Comparison of ENCODE assay signal across 10 cellular contexts in the genomic region with DNA sequence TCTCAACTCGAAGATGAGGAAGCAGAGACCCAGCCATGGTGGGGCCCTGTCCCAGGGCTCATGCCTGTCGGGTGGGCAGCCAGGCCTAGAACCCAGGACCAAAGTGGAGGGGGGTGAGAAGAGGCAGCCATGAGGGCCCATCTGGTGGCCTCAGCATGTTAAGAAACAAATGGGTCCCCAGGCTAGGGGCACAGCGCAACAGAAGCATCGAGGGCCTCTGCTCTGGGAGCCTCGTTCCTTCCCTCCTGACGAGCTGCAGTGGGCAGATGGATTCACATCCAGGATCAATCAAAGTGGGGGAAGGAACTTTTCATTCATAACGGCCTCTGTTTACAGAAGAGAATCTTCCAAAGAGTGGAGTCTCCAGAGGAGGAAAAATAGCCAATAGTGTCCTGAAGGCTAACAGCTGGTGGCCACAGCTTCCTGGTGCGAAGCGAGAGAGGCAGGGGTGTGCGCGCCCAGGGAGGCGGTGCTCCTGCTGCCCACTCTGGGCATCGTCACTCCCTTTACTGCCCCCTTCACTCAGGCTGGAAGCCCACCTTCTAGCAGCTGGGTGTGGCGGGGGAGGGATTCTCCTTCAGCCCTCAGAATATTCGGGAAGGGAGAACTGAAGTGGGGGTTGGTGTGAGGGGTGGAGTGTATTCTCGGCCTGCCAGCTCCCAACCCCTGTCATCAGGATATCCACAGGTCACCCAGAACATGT. TPM values are rescaled to one million over a fixed set of nuclear protein-coding genes. Genes with fewer than 3 reads are reported as not detected.
DNase-seq lines count a peak whose midpoint lies in the region; ATAC-seq and TF ChIP-seq lines count a peak whose summit lies in the region.
"Had no signal": no experiment of that assay in that cellular context is flagged by ENCODE, and none has a peak within 500 bp of the region (broad histone marks: within the 10 kb centered on the region; RNA-seq: fewer than 3 reads in every experiment).

No MANE protein-coding gene starts in this region.

- H3K4me1 Mint-ChIP-seq in activated naive CD4-positive, alpha-beta T cell treated with anti-CD3 and anti-CD28 coated beads, Interleukin-2, amount 50 U/mL, for 24 hours = peaks cover 59% of the 10 kb centered on the region
- peaks cover 19 to 51% of the 10 kb centered on the region in 2 donors for H3K4me1 Mint-ChIP-seq in natural killer cell

- H3K27me3 ChIP-seq in dorsolateral prefrontal cortex = no peaks in the 10 kb centered on the region
- H3K27me3 ChIP-seq in upper lobe of left lung = no peaks in the 10 kb centered on the region

- H3K4me1 ChIP-seq in upper lobe of left lung = peaks cover 47 to 77% (median 60%) of the 10 kb centered on the region in 4 donors

- TF ChIP-seq CTCF in dorsolateral prefrontal cortex (IDR thresholded peaks at IDR 0.05 in 54 of 56, conservative IDR thresholded peaks at IDR 0.05 in 2 of 56; ENCODE audit: low read depth in 1 of 56, partially characterized antibody in 56 of 56) (no peak), natural killer cell (IDR thresholded peaks at IDR 0.05) (no peak), upper lobe of left lung (IDR thresholded peaks at IDR 0.05) (no peak)

- H3K27me3 Mint-ChIP-seq in activated naive CD4-positive, alpha-beta T cell treated with anti-CD3 and anti-CD28 coated beads, Interleukin-2, amount 50 U/mL, for 24 hours = no peaks in the 10 kb centered on the region
- H3K27me3 Mint-ChIP-seq in natural killer cell (ENCODE audit: low read depth in 2 of 2) = no peaks in the 10 kb centered on the region

- intact Hi-C loops in dorsolateral prefrontal cortex (cut with DNase I) (no loop called here), natural killer cell (cut with micrococcal nuclease) (no loop called here)

- ATAC-seq in natural killer cell = no peak
- ATAC-seq in upper lobe of left lung (ENCODE audit: low FRiP score in 2 of 2) = no peak
- no peak for ATAC-seq in GM21528 (IDR thresholded peaks at IDR 0.05; ENCODE audit: low FRiP score, unreplicated experiment)
- ATAC-seq in GM18867 (IDR thresholded peaks at IDR 0.05; ENCODE audit: unreplicated experiment) = no peak

- peak overlapping the region; percentile 41 for H3K27ac Mint-ChIP-seq in activated naive CD4-positive, alpha-beta T cell treated with anti-CD3 and anti-CD28 coated beads, Interleukin-2, amount 50 U/mL, for 24 hours
- peak overlapping the region; percentile 92 to 98 for H3K27ac Mint-ChIP-seq in natural killer cell

- H3K9me3 Mint-ChIP-seq in activated naive CD4-positive, alpha-beta T cell treated with anti-CD3 and anti-CD28 coated beads, Interleukin-2, amount 50 U/mL, for 24 hours = no peaks in the 10 kb centered on the region
- no peaks in the 10 kb centered on the region for H3K9me3 Mint-ChIP-seq in natural killer cell

- no peak for TF ChIP-seq EP300 in upper lobe of left lung (IDR thresholded peaks at IDR 0.05)

- H3K9me3 ChIP-seq in upper lobe of left lung = no peaks in the 10 kb centered on the region

- H3K27ac ChIP-seq in dorsolateral prefrontal cortex (peak overlapping the region; percentile 25 to 100 (median 99)), upper lobe of left lung (peak overlapping the region; percentile 42 to 96 (median 91))

- H3K4me3 ChIP-seq in dorsolateral prefrontal cortex (peak overlapping the region in 19 of 59 donors; percentile 3 to 99 (median 84)), upper lobe of left lung (no peak overlapping the region)

- peak in 1 of 4 donors; percentile 0 for TF ChIP-seq POLR2A in upper lobe of left lung (IDR thresholded peaks at IDR 0.05)

- H3K36me3 ChIP-seq in upper lobe of left lung = peaks cover 0 to 19% (median 2%) of the 10 kb centered on the region in 4 donors

- no peak overlapping the region for H3K4me3 Mint-ChIP-seq in activated naive CD4-positive, alpha-beta T cell treated with anti-CD3 and anti-CD28 coated beads, Interleukin-2, amount 50 U/mL, for 24 hours
- H3K4me3 Mint-ChIP-seq in natural killer cell = no peak overlapping the region

- no peak for DNase-seq in activated naive CD4-positive, alpha-beta T cell (lab: John Stamatoyannopoulos, UW)
- DNase-seq in dorsolateral prefrontal cortex (peak in 1 of 10 donors; percentile 41), natural killer cell (no peak), upper lobe of left lung (no peak)
- DNase-seq in stimulated activated CD4-positive, alpha-beta T cell treated with anti-CD3 and anti-CD28 coated beads, Interleukin-15, amount 100 ng/mL, for 24 hours = no peak
- DNase-seq: NCI-H345 had no signal

- WGBS in upper lobe of left lung, 2 donors = 67 to 74% methylated on average over 13 to 16 of the region's 16 CpGs

- H3K36me3 Mint-ChIP-seq in activated naive CD4-positive, alpha-beta T cell treated with anti-CD3 and anti-CD28 coated beads, Interleukin-2, amount 50 U/mL, for 24 hours = no peaks in the 10 kb centered on the region
- no peaks in the 10 kb centered on the region for H3K36me3 Mint-ChIP-seq in natural killer cell

RNA-seq across cellular contexts. Expression of a gene that starts 4.3 kb away (rescaled TPM):
- total RNA-seq in dorsolateral prefrontal cortex = 100 to 1,000 TPM; 112 to 229 (median 170) TPM
- 10 to 100 TPM; 49.6 to 52.9 (median 50.0) TPM for total RNA-seq in natural killer cell
- 100 to 1,000 TPM in 1 of 6 donors, 10 to 100 TPM in 5; 51.5 to 145 (median 60.6) TPM for total RNA-seq in upper lobe of left lung

RNA-seq across cellular contexts. Expression of a gene that starts 51.1 kb away (rescaled TPM):
- total RNA-seq in dorsolateral prefrontal cortex (1 to 10 TPM in 4 of 120 experiments, under 1 TPM in 4, not detected in 112; 0.40 to 1.4 (median 0.89) TPM), natural killer cell (10 to 100 TPM; 14.1 to 17.0 (median 14.6) TPM), upper lobe of left lung (1 to 10 TPM in 3 of 6 donors, under 1 TPM in 3; 0.78 to 4.2 (median 1.0) TPM)
- total RNA-seq: dermis blood vessel endothelial cell had no signal
